In genomic region chr20:51826372-51826771, GRCh38 we compare ENCODE assay signal across 21 cellular contexts. TPM values are rescaled to one million over a fixed set of nuclear protein-coding genes. Genes with fewer than 3 reads are reported as not detected.
"Had no signal": no experiment of that assay in that cellular context is flagged by ENCODE, and none has a peak within 500 bp of the region (broad histone marks: within the 10 kb centered on the region; RNA-seq: fewer than 3 reads in every experiment).

No MANE protein-coding gene starts in this region.

- DNase-seq: cortex of kidney; dorsolateral prefrontal cortex; effector CD8-positive, alpha-beta T cell; heart right ventricle; hypothalamus; kidney glomerular epithelial cell; naive thymus-derived CD8-positive, alpha-beta T cell; sigmoid colon; stimulated activated CD4-positive, alpha-beta T cell treated with anti-CD3 and anti-CD28 coated beads, Interleukin-2, amount 100 ng/mL, for 48 hours; stimulated activated CD8-positive, alpha-beta memory T cell treated with anti-CD3 and anti-CD28 coated beads, Interleukin-4, amount 100 ng/mL, for 48 hours; stimulated activated naive CD8-positive, alpha-beta T cell treated with anti-CD3 and anti-CD28 coated beads, Interleukin-15, Interleukin-2, amounts not matched to agents 100 U/mL and 50 U/mL, for 24 hours; thyroid gland; upper lobe of left lung had no signal

- H3K4me3 ChIP-seq: dorsolateral prefrontal cortex, heart right ventricle, sigmoid colon, skin epidermis, suprapubic skin, thyroid gland, upper lobe of left lung had no signal

- H3K27me3 ChIP-seq: neutrophil, sigmoid colon, suprapubic skin, thyroid gland, upper lobe of left lung had no signal

- H3K27ac ChIP-seq: dorsolateral prefrontal cortex, heart right ventricle, neutrophil, sigmoid colon, skin epidermis, suprapubic skin, thyroid gland, upper lobe of left lung had no signal

- H3K4me1 ChIP-seq: heart right ventricle, sigmoid colon, suprapubic skin, thyroid gland, upper lobe of left lung had no signal

- H3K9me3 ChIP-seq: heart right ventricle, neutrophil, sigmoid colon, suprapubic skin, thyroid gland, upper lobe of left lung had no signal

- ATAC-seq: esophagus mucosa; heart right ventricle; naive thymus-derived CD8-positive, alpha-beta T cell; stimulated activated effector memory CD8-positive, alpha-beta T cell treated with anti-CD3 and anti-CD28 coated beads, Interleukin-12 subunit alpha, Interleukin-12 subunit beta, amount 100 ng/mL, for 72 hours; stimulated activated naive CD8-positive, alpha-beta T cell treated with anti-CD3 and anti-CD28 coated beads, Interleukin-15, Interleukin-2, amounts not matched to agents 100 U/mL and 50 U/mL, for 24 hours had no signal

- FAIRE-seq: frontal cortex, islet of Langerhans had no signal

- H3K36me3 ChIP-seq: heart right ventricle, neutrophil, sigmoid colon, suprapubic skin, thyroid gland, upper lobe of left lung had no signal

RNA-seq across cellular contexts. Expression of gene SALL4, which starts 24.1 kb away (rescaled TPM):
- total RNA-seq: mononuclear cell; naive thymus-derived CD8-positive, alpha-beta T cell had no signal

RNA-seq across cellular contexts. Expression of gene ATP9A, which starts 58.2 kb away (rescaled TPM):
- polyA plus RNA-seq: naive thymus-derived CD8-positive, alpha-beta T cell had no signal
